Comparison of ENCODE assay signal across 37 cellular contexts in the genomic region with DNA sequence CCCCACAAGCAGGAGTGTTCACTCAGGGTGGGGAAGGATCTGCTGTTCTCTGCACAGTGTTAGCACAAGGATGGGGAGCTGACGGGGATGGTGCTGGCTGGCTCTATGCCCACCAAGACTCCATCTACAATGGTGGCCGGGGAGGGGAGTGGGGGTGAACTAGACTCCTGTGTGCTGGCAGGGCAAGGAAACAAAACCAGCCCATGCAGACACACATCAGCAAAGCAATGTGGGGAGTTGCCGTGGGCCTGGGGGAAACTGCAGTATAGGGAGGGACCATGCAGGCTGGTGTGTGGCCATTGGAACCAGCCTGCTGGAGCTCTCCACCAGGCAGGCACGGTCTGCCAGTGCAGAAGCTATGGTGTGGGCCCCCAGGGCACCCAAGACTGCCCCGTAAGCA.
DNase-seq lines count a peak whose midpoint lies in the region; ATAC-seq, FAIRE-seq and TF ChIP-seq lines count a peak whose summit lies in the region.
"Had no signal": no experiment of that assay in that cellular context is flagged by ENCODE, and none has a peak within 500 bp of the region (broad histone marks: within the 10 kb centered on the region; RNA-seq: fewer than 3 reads in every experiment).

No MANE protein-coding gene starts in this region.

- H3K9ac ChIP-seq in kidney (ENCODE audit: low read length in 2 of 2), result no peak overlapping the region
- H3K9ac ChIP-seq: BLaER1; BLaER1 treated with 17β-estradiol and CSF1 and Interleukin-3, amounts not matched to agents 10 nM and 100 nM had no signal

- no peaks in the 10 kb centered on the region for H3K4me1 ChIP-seq in gastroesophageal sphincter
- no peaks in the 10 kb centered on the region for H3K4me1 ChIP-seq in kidney (ENCODE audit: control insufficient read depth in 1 of 2, insufficient read depth in 1 of 2, low read depth in 1 of 2, low read length in 2 of 2)
- H3K4me1 ChIP-seq: A549; BE2C; BLaER1; BLaER1 treated with 17β-estradiol and CSF1 and Interleukin-3, amounts not matched to agents 10 nM and 100 nM; Caco-2 had no signal

- no peak for TF ChIP-seq EP300 in gastroesophageal sphincter (IDR thresholded peaks at IDR 0.05)

- H3K36me3 ChIP-seq in gastroesophageal sphincter (no peaks in the 10 kb centered on the region), kidney (ENCODE audit: control insufficient read depth in 1 of 2, insufficient read depth in 2 of 2, low read length in 2 of 2) (no peaks in the 10 kb centered on the region)
- H3K36me3 ChIP-seq: BE2C; BLaER1; BLaER1 treated with 17β-estradiol and CSF1 and Interleukin-3, amounts not matched to agents 10 nM and 100 nM had no signal

- H3K9me3 ChIP-seq in gastroesophageal sphincter (no peaks in the 10 kb centered on the region), kidney (ENCODE audit: control insufficient read depth in 1 of 2, low read length in 2 of 2) (no peaks in the 10 kb centered on the region)
- H3K9me3 ChIP-seq: A549; BE2C; BLaER1; BLaER1 treated with 17β-estradiol and CSF1 and Interleukin-3, amounts not matched to agents 10 nM and 100 nM; Caco-2 had no signal

- H3K4me1 Mint-ChIP-seq in activated naive CD8-positive, alpha-beta T cell (ENCODE audit: low read depth), result no peaks in the 10 kb centered on the region
- H3K4me1 Mint-ChIP-seq in activated naive CD8-positive, alpha-beta T cell treated with anti-CD3 and anti-CD28 coated beads for 36 hours, result no peaks in the 10 kb centered on the region
- no peaks in the 10 kb centered on the region for H3K4me1 Mint-ChIP-seq in chondrocyte (ENCODE audit: low read depth)
- H3K4me1 Mint-ChIP-seq: B cell; CD14-positive monocyte; CD4-positive, alpha-beta memory T cell; CD4-positive, CD25-positive, alpha-beta regulatory T cell; CD8-positive, alpha-beta memory T cell had no signal

- no CpG with 5 or more reads among the region's 5 CpGs for WGBS in gastroesophageal sphincter (ENCODE audit: low coverage in 1 of 2), 2 donors

- FAIRE-seq in kidney (lab: Jason Lieb, UNC), result no peak
- FAIRE-seq: A204.1, A549, D721Med had no signal

- ATAC-seq in gastroesophageal sphincter (peak; percentile 10), HG02973 (IDR thresholded peaks at IDR 0.05; ENCODE audit: unreplicated experiment) (no peak)
- ATAC-seq: A549; CD8-positive, alpha-beta T cell had no signal

- no peak for TF ChIP-seq POLR2A in gastroesophageal sphincter (IDR thresholded peaks at IDR 0.05)

- intact Hi-C loops in kidney (cut with DNase I), result no loop called here

- H3K27ac Mint-ChIP-seq in activated naive CD8-positive, alpha-beta T cell, result no peak overlapping the region
- no peak overlapping the region for H3K27ac Mint-ChIP-seq in activated naive CD8-positive, alpha-beta T cell treated with anti-CD3 and anti-CD28 coated beads for 36 hours
- H3K27ac Mint-ChIP-seq in chondrocyte (ENCODE audit: unreplicated experiment), result no peak overlapping the region
- H3K27ac Mint-ChIP-seq: B cell; CD14-positive monocyte; CD4-positive, alpha-beta memory T cell; CD4-positive, alpha-beta T cell; CD8-positive, alpha-beta memory T cell; CD8-positive, alpha-beta T cell had no signal

- no peaks in the 10 kb centered on the region for H3K27me3 ChIP-seq in gastroesophageal sphincter
- H3K27me3 ChIP-seq: BE2C; BLaER1; BLaER1 treated with 17β-estradiol and CSF1 and Interleukin-3, amounts not matched to agents 10 nM and 100 nM had no signal

- H3K27ac ChIP-seq in gastroesophageal sphincter (no peak overlapping the region), kidney (ENCODE audit: low read depth in 2 of 2, low read length in 2 of 2) (no peak overlapping the region)
- H3K27ac ChIP-seq: 22Rv1; A549; BLaER1; BLaER1 treated with 17β-estradiol and CSF1 and Interleukin-3, amounts not matched to agents 10 nM and 100 nM; C4-2B had no signal

- H3K4me3 ChIP-seq in gastroesophageal sphincter (no peak overlapping the region), kidney (ENCODE audit: low read length in 2 of 2) (no peak overlapping the region)
- H3K4me3 ChIP-seq: A549; BLaER1; BLaER1 treated with 17β-estradiol and CSF1 and Interleukin-3, amounts not matched to agents 10 nM and 100 nM had no signal

- H3K4me3 Mint-ChIP-seq in activated naive CD8-positive, alpha-beta T cell, result peak overlapping the region; percentile 21
- no peak overlapping the region for H3K4me3 Mint-ChIP-seq in activated naive CD8-positive, alpha-beta T cell treated with anti-CD3 and anti-CD28 coated beads for 36 hours
- no peak overlapping the region for H3K4me3 Mint-ChIP-seq in chondrocyte (ENCODE audit: unreplicated experiment)
- H3K4me3 Mint-ChIP-seq: B cell; CD14-positive monocyte; CD4-positive, alpha-beta memory T cell; CD4-positive, alpha-beta T cell; CD4-positive, CD25-positive, alpha-beta regulatory T cell; CD8-positive, alpha-beta memory T cell; CD8-positive, alpha-beta T cell had no signal

- H3K36me3 Mint-ChIP-seq in activated naive CD8-positive, alpha-beta T cell, result no peaks in the 10 kb centered on the region
- no peaks in the 10 kb centered on the region for H3K36me3 Mint-ChIP-seq in activated naive CD8-positive, alpha-beta T cell treated with anti-CD3 and anti-CD28 coated beads for 36 hours
- H3K36me3 Mint-ChIP-seq in chondrocyte (ENCODE audit: low read depth), result no peaks in the 10 kb centered on the region
- H3K36me3 Mint-ChIP-seq: CD14-positive monocyte; CD4-positive, alpha-beta memory T cell; CD4-positive, CD25-positive, alpha-beta regulatory T cell; CD8-positive, alpha-beta memory T cell; CD8-positive, alpha-beta T cell had no signal

- TF ChIP-seq CTCF in chondrocyte (IDR thresholded peaks at IDR 0.05) (no peak), gastroesophageal sphincter (IDR thresholded peaks at IDR 0.05) (no peak), kidney (IDR thresholded peaks at IDR 0.05; ENCODE audit: borderline replicate concordance, extremely low read depth, insufficient read depth) (no peak)

- DNase-seq in activated naive CD8-positive, alpha-beta T cell treated with anti-CD3 and anti-CD28 coated beads for 36 hours, result no peak
- DNase-seq in chondrocyte (ENCODE audit: low spot score) (peak; percentile 62), kidney (peak; percentile 46), NCI-H1436 (lab: John Stamatoyannopoulos, UW) (no peak), Kasumi-1 (lab: John Stamatoyannopoulos, UW) (no peak)
- DNase-seq: 8988T; ACHN; AML-193; BE2C; C1 segment of cervical spinal cord; Caco-2; Calu3; CD4-positive, alpha-beta memory T cell; CD4-positive, alpha-beta T cell; CD4-positive, CD25-positive, alpha-beta regulatory T cell; CD8-positive, alpha-beta memory T cell; CD8-positive, alpha-beta T cell; COR-L47; DMS 273 treated with DMSO at 0.1 percent for 48 hours; DMS153; DMS53; DMS79; DMS79 treated with DMSO at 0.1 percent for 48 hours; DND-41; EL had no signal

- H3K9me3 Mint-ChIP-seq in activated naive CD8-positive, alpha-beta T cell (ENCODE audit: low read depth), result no peaks in the 10 kb centered on the region
- H3K9me3 Mint-ChIP-seq in activated naive CD8-positive, alpha-beta T cell treated with anti-CD3 and anti-CD28 coated beads for 36 hours, result no peaks in the 10 kb centered on the region
- H3K9me3 Mint-ChIP-seq in chondrocyte (ENCODE audit: low read depth), result peaks cover 8% of the 10 kb centered on the region
- H3K9me3 Mint-ChIP-seq: CD4-positive, alpha-beta memory T cell; CD4-positive, alpha-beta T cell; CD4-positive, CD25-positive, alpha-beta regulatory T cell; CD8-positive, alpha-beta memory T cell; CD8-positive, alpha-beta T cell had no signal

- H3K27me3 Mint-ChIP-seq in activated naive CD8-positive, alpha-beta T cell, result peaks cover 2% of the 10 kb centered on the region
- H3K27me3 Mint-ChIP-seq in activated naive CD8-positive, alpha-beta T cell treated with anti-CD3 and anti-CD28 coated beads for 36 hours, result peaks cover 3% of the 10 kb centered on the region
- H3K27me3 Mint-ChIP-seq in chondrocyte (ENCODE audit: low read depth), result no peaks in the 10 kb centered on the region
- H3K27me3 Mint-ChIP-seq: B cell; CD4-positive, alpha-beta memory T cell; CD4-positive, alpha-beta T cell; CD4-positive, CD25-positive, alpha-beta regulatory T cell had no signal

Comparison
In these comparisons a context has a peak if more than half of its experiments do, and no peak if none do; other contexts are left out.
1. DNase-seq: peak in chondrocyte (single experiment) and kidney (single experiment); none in activated naive CD8-positive, alpha-beta T cell treated with anti-CD3 and anti-CD28 coated beads for 36 hours (single experiment), NCI-H1436 (single experiment) and Kasumi-1 (0 of 2).